8 cellular contexts compared by ENCODE assay signal in genomic region chr4:153684182-153685073, GRCh38. TPM values are rescaled to one million over a fixed set of nuclear protein-coding genes. Genes with fewer than 3 reads are reported as not detected.
DNase-seq lines count a peak whose midpoint lies in the region; ATAC-seq, FAIRE-seq and TF ChIP-seq lines count a peak whose summit lies in the region.

TLR2 (plus strand) TSS chr4:153684280; CDS start chr4:153702908, 18,628 bp downstream.

- H3K4me3 ChIP-seq in BJ (ENCODE audit: low read depth, low read length), result peak within 1 kb of the TSS; percentile 39
- H3K4me3 ChIP-seq in HepG2 (replicated peaks in 1 of 3; ENCODE audit: insufficient read depth in 1 of 3, low read depth in 2 of 3, low read length in 3 of 3), result peak within 1 kb of the TSS in 1 of 3 experiments; percentile 55; a peak in 1 of 6 replicates

- peak within 1 kb of the TSS; percentile 54 for H3K4me3 Mint-ChIP-seq in central memory CD8-positive, alpha-beta T cell

- H3K27ac Mint-ChIP-seq in central memory CD8-positive, alpha-beta T cell (ENCODE audit: low read depth), result no peak within 1 kb of the TSS

- peaks cover 1% of the 10 kb centered on the region for H3K9me3 Mint-ChIP-seq in central memory CD8-positive, alpha-beta T cell

- H3K27me3 ChIP-seq in BJ (ENCODE audit: control insufficient read depth, insufficient read depth, low read length) (peaks cover 18% of the 10 kb centered on the region), HepG2 (ENCODE audit: control insufficient read depth in 1 of 2, insufficient read depth in 2 of 2, low read length in 2 of 2) (peaks cover 0 to 2% of the 10 kb centered on the region in 2 experiments; a peak in 1 of 5 replicates)

- CTCF ChIA-PET in BJ (lab: Yijun Ruan, JAX), result no interaction called here
- CTCF ChIA-PET in HepG2 (lab: Yijun Ruan, JAX; ENCODE audit: low intra/inter-chr PET ratio, low total read pairs), result no interaction called here

- BruUV-seq in HepG2 (replicated peaks; lab: Mats Ljungman, UMichigan), result no TSS peak

- no peak within 1 kb of the TSS for H3K27ac ChIP-seq in HepG2 (ENCODE audit: extremely low read length, insufficient read depth, low read length)

- H3K4me1 Mint-ChIP-seq in central memory CD8-positive, alpha-beta T cell, result peaks cover 8% of the 10 kb centered on the region

- no peak for TF ChIP-seq RAD21 in HepG2 (CRISPR knock-in tag; IDR thresholded peaks at IDR 0.05)

- no peaks in the 10 kb centered on the region for H3K36me3 Mint-ChIP-seq in central memory CD8-positive, alpha-beta T cell (ENCODE audit: insufficient read depth)

- H3K9me3 ChIP-seq in HepG2 (ENCODE audit: low read length), result peaks cover 19% of the 10 kb centered on the region

- POLR2A ChIA-PET in BJ (lab: Charles Lee), result no interaction called here
- POLR2A ChIA-PET in HepG2 (lab: Yijun Ruan, JAX), result no interaction called here

- no peak within 1 kb of the TSS for H2AFZ ChIP-seq in HepG2 (ENCODE audit: low read length)

- H3K79me2 ChIP-seq in HepG2 (ENCODE audit: insufficient read depth, low read length), result no peaks in the 10 kb centered on the region

- no peaks in the 10 kb centered on the region for H4K20me1 ChIP-seq in HepG2 (ENCODE audit: insufficient read depth, low read length)

- H3K4me2 ChIP-seq in HepG2 (ENCODE audit: low read depth, low read length), result peak within 1 kb of the TSS; percentile 52

- TF ChIP-seq CTCF in BJ (IDR thresholded peaks at IDR 0.05; ENCODE audit: insufficient read depth, low read depth, low read length) (no peak), HepG2 (CRISPR knock-in tag; IDR thresholded peaks at IDR 0.05) (no peak)

- no peaks in the 10 kb centered on the region for H3K4me1 ChIP-seq in HepG2 (ENCODE audit: insufficient read depth, low read length)

- no peak for TF ChIP-seq POLR2A in HepG2 (IDR thresholded peaks at IDR 0.05; ENCODE audit: insufficient read depth in 1 of 2, low read depth in 2 of 2, low read length in 2 of 2)

- H3K36me3 ChIP-seq in BJ (ENCODE audit: control insufficient read depth, insufficient read depth, low read length) (no peaks in the 10 kb centered on the region), HepG2 (replicated peaks in 1 of 2; ENCODE audit: control insufficient read depth in 1 of 2, insufficient read depth in 2 of 2, low read length in 2 of 2) (no peaks in the 10 kb centered on the region)

- no peak for FAIRE-seq in HepG2 (lab: Jason Lieb, UNC)

- H3K27me3 Mint-ChIP-seq in central memory CD8-positive, alpha-beta T cell, result peaks cover 50% of the 10 kb centered on the region

- 22% methylated on average over 17 of the region's 79 CpGs for WGBS in HepG2 (ENCODE audit: low lambda C conversion rate)

- intact Hi-C loops in HepG2 (cut with micrococcal nuclease; ENCODE audit: unreplicated experiment), result no loop called here

- no peak within 1 kb of the TSS for H3K9ac ChIP-seq in HepG2 (ENCODE audit: insufficient read depth, low read depth, low read length)

- TF ChIP-seq EP300 in HepG2 (IDR thresholded peaks at IDR 0.05; ENCODE audit: low read depth in 2 of 2, low read length in 2 of 2) (no peak), HepG2 (CRISPR knock-in tag; IDR thresholded peaks at IDR 0.05; ENCODE audit: borderline replicate concordance) (no peak)

- in situ Hi-C loops in HepG2 (cut with HindIII; ENCODE audit: extremely low pct_ligation_motif_present, low pct_unique_long_range_greater_than_20kb), result no loop called here

- ATAC-seq in GM19372 (IDR thresholded peaks at IDR 0.05; ENCODE audit: low read depth, unreplicated experiment) (peak; percentile 75), HG03558 (IDR thresholded peaks at IDR 0.05; ENCODE audit: extremely low read depth, unreplicated experiment) (peak; percentile 70), HepG2 (peak; percentile 71)
- ATAC-seq in activated CD4-positive, CD25-positive, alpha-beta regulatory T cell treated with anti-CD3 and anti-CD28 coated beads, Interleukin-2, amount 50 U/mL, for 24 hours, result peak; percentile 87 to 89
- peak; percentile 78 for ATAC-seq in central memory CD8-positive, alpha-beta T cell (replicated peaks; ENCODE audit: extremely low read depth, poor library complexity, severe bottlenecking)

- DNase-seq in BJ (ENCODE audit: low read depth), result no peak
- peak; percentile 17 to 40 for DNase-seq in central memory CD8-positive, alpha-beta T cell (ENCODE audit: low spot score in 2 of 2)
- no peak for DNase-seq in HepG2 (ENCODE audit: low spot score)
- DNase-seq in stimulated activated CD4-positive, alpha-beta T cell treated with anti-CD3 and anti-CD28 coated beads, Interleukin-2, amount 100 ng/mL, for 48 hours, result peak; percentile 45 to 49
- DNase-seq in NCI-H446 treated with DMSO at 0.1 percent for 48 hours (lab: John Stamatoyannopoulos, UW), result no peak

TF ChIP-seq in HepG2, 621 proteins besides CTCF, POLR2A, EP300 and RAD21:
- TF ChIP-seq GABPB1 (CRISPR knock-in tag; IDR thresholded peaks at IDR 0.05) (peak; percentile 24; the same call in 1 of the 2 replicates), KAT7 (CRISPR knock-in tag; IDR thresholded peaks at IDR 0.05; ENCODE audit: borderline replicate concordance) (no peak)

RNA-seq across cellular contexts. Expression of gene TLR2, which starts in this region (rescaled TPM):
- polyA plus RNA-seq in BJ (2011; rRNA removed) (0.05 TPM in 1 of 2 replicates, not detected in the other), HepG2 (2011; rRNA removed) (0.48 and 0.63 TPM in 2 replicates)
- 0.05 and 0.21 TPM in 2 replicates for polyA minus RNA-seq in BJ (2011; rRNA and poly(A)+ RNA removed)
- 0.20 and 0.73 TPM in 2 replicates for total RNA-seq in HepG2 (2016; rRNA removed; fragmentation: Illumina TruSeq; extraction: Trizol)
- total RNA-seq in HepG2 (2016; cell fraction: cytosol; rRNA removed; fragmentation: Illumina TruSeq; extraction: Trizol; ENCODE audit: low read depth), result 0.10 TPM in 1 of 2 replicates, not detected in the other
- 0.24 and 0.61 TPM in 2 replicates for total RNA-seq in HepG2 (2016; cell fraction: insoluble cytoplasmic fraction; rRNA removed; fragmentation: Illumina TruSeq; extraction: Trizol)
- 0.12 and 0.17 TPM in 2 replicates for total RNA-seq in HepG2 (2016; cell fraction: membrane; rRNA removed; fragmentation: Illumina TruSeq; extraction: Trizol)
- 2.1 and 2.2 TPM in 2 replicates for total RNA-seq in HepG2 (2016; cell fraction: nucleus; rRNA removed; fragmentation: Illumina TruSeq; extraction: Trizol)
- polyA plus RNA-seq in HepG2 (2011; cell fraction: cytosol; rRNA removed), result 0.09 and 0.12 TPM in 2 replicates
- polyA plus RNA-seq in HepG2 (2011; cell fraction: nucleus; rRNA removed), result 2.3 and 2.4 TPM in 2 replicates
- polyA plus RNA-seq in HepG2 (2012), result 0.29 and 0.55 TPM in 2 replicates
- 0.07 TPM in 1 of 2 replicates, not detected in the other for polyA plus RNA-seq in HepG2 (2016; cell fraction: cytosol; fragmentation: Illumina TruSeq; extraction: Trizol; ENCODE audit: low read depth)
- polyA plus RNA-seq in HepG2 (2016; cell fraction: insoluble cytoplasmic fraction; fragmentation: Illumina TruSeq; extraction: Trizol; ENCODE audit: low read depth), result 0.15 and 0.40 TPM in 2 replicates
- polyA plus RNA-seq in HepG2 (2016; cell fraction: membrane; fragmentation: Illumina TruSeq; extraction: Trizol; ENCODE audit: low read depth), result 0.10 TPM in 1 of 2 replicates, not detected in the other
- polyA plus RNA-seq in HepG2 (2016; cell fraction: nucleus; fragmentation: Illumina TruSeq; extraction: Trizol; ENCODE audit: insufficient read depth, low read depth), result 2.7 and 3.2 TPM in 2 replicates
- 0.40 TPM in 1 of 2 replicates, not detected in the other for polyA minus RNA-seq in HepG2 (2011; rRNA and poly(A)+ RNA removed; ENCODE audit: low replicate concordance)
- not detected in 2 replicates for polyA minus RNA-seq in HepG2 (2011; cell fraction: cytosol; rRNA and poly(A)+ RNA removed)
- 5.7 TPM in 2 replicates for polyA minus RNA-seq in HepG2 (2011; cell fraction: nucleus; rRNA and poly(A)+ RNA removed)

Comparison
In these comparisons a context has a peak if more than half of its experiments do, and no peak if none do; other contexts are left out.
1. DNase-seq: peak in central memory CD8-positive, alpha-beta T cell (2 of 2) and stimulated activated CD4-positive, alpha-beta T cell treated with anti-CD3 and anti-CD28 coated beads, Interleukin-2, amount 100 ng/mL, for 48 hours (2 of 2); none in BJ (single experiment), HepG2 (single experiment) and NCI-H446 treated with DMSO at 0.1 percent for 48 hours (single experiment).
2. Peak in every context shown above with its lines, with median percentiles within 50 percentile points of each other: ATAC-seq.